Comparison of ENCODE assay signal across 8 cellular contexts in genomic region chr10:102410427-102411073, GRCh38. TPM values are rescaled to one million over a fixed set of nuclear protein-coding genes. Genes with fewer than 3 reads are reported as not detected.
DNase-seq lines count a peak whose midpoint lies in the region; ATAC-seq and TF ChIP-seq lines count a peak whose summit lies in the region.

No MANE protein-coding gene starts in this region.

- H3K9me3 Mint-ChIP-seq in CD4-positive, CD25-positive, alpha-beta regulatory T cell = peaks cover 0 to 5% (median 0%) of the 10 kb centered on the region in 7 donors
- no peaks in the 10 kb centered on the region for H3K9me3 Mint-ChIP-seq in progenitor cell of endocrine pancreas (ENCODE audit: low read depth)

- no peaks in the 10 kb centered on the region for H3K36me3 ChIP-seq in CD4-positive, CD25-positive, alpha-beta regulatory T cell (ENCODE audit: control insufficient read depth, insufficient read depth, low read length)

- peak in 2 of 3 donors; percentile 44 to 45 for DNase-seq in CD4-positive, CD25-positive, alpha-beta regulatory T cell
- DNase-seq in activated CD8-positive, alpha-beta memory T cell treated with anti-CD3 and anti-CD28 coated beads, Interleukin-2, amount 50 U/mL, for 48 hours = peak; percentile 79
- DNase-seq in fibroblast of the aortic adventitia (ENCODE audit: low read depth) (no peak), progenitor cell of endocrine pancreas (ENCODE audit: low spot score, unreplicated experiment) (peak; percentile 41), DMS 273 treated with DMSO at 0.1 percent for 48 hours (lab: John Stamatoyannopoulos, UW) (no peak), G401 (ENCODE audit: low spot score) (no peak)

- H3K27ac ChIP-seq in CD4-positive, CD25-positive, alpha-beta regulatory T cell (ENCODE audit: insufficient read depth, low read length, poor library complexity, severe bottlenecking) = no peak overlapping the region

- ATAC-seq in CD4-positive, CD25-positive, alpha-beta regulatory T cell (ENCODE audit: low read depth in 2 of 2) = no peak
- ATAC-seq in GM19452 (IDR thresholded peaks at IDR 0.05; ENCODE audit: unreplicated experiment) (no peak), GM21737 (IDR thresholded peaks at IDR 0.05; ENCODE audit: unreplicated experiment) (no peak)

- TF ChIP-seq CTCF in fibroblast of the aortic adventitia (IDR thresholded peaks at IDR 0.05; ENCODE audit: insufficient read depth, low read length) (no peak), progenitor cell of endocrine pancreas (IDR thresholded peaks at IDR 0.05; ENCODE audit: unreplicated experiment) (no peak)

- in situ Hi-C loops in G401 (cut with HindIII; ENCODE audit: low sequenced_read_pairs) = no loop called here

- peaks cover 16% of the 10 kb centered on the region for H3K27me3 ChIP-seq in CD4-positive, CD25-positive, alpha-beta regulatory T cell (ENCODE audit: control insufficient read depth, insufficient read depth, low read length)

- H3K27ac Mint-ChIP-seq in CD4-positive, CD25-positive, alpha-beta regulatory T cell = peak overlapping the region in 1 of 3 donors; percentile 33
- H3K27ac Mint-ChIP-seq in progenitor cell of endocrine pancreas = peak overlapping the region; percentile 53

- H3K9me3 ChIP-seq in CD4-positive, CD25-positive, alpha-beta regulatory T cell (ENCODE audit: control insufficient read depth in 2 of 2, low read length in 2 of 2) = no peaks in the 10 kb centered on the region

- H3K27me3 Mint-ChIP-seq in CD4-positive, CD25-positive, alpha-beta regulatory T cell = peaks cover 47% of the 10 kb centered on the region
- peaks cover 70% of the 10 kb centered on the region for H3K27me3 Mint-ChIP-seq in progenitor cell of endocrine pancreas

- peaks cover 6 to 35% (median 23%) of the 10 kb centered on the region in 4 donors for H3K4me1 Mint-ChIP-seq in CD4-positive, CD25-positive, alpha-beta regulatory T cell
- peaks cover 15% of the 10 kb centered on the region for H3K4me1 Mint-ChIP-seq in progenitor cell of endocrine pancreas (ENCODE audit: low read depth)

- no peak overlapping the region for H3K4me3 ChIP-seq in CD4-positive, CD25-positive, alpha-beta regulatory T cell (ENCODE audit: low read depth, low read length)
- peak overlapping the region; percentile 28 for H3K4me3 ChIP-seq in fibroblast of the aortic adventitia (ENCODE audit: low read depth, low read length)

- peak overlapping the region; percentile 72 to 95 (median 85) for H3K4me3 Mint-ChIP-seq in CD4-positive, CD25-positive, alpha-beta regulatory T cell
- H3K4me3 Mint-ChIP-seq in progenitor cell of endocrine pancreas (ENCODE audit: low read depth) = peak overlapping the region; percentile 68

- peaks cover 33% of the 10 kb centered on the region for H3K4me1 ChIP-seq in CD4-positive, CD25-positive, alpha-beta regulatory T cell (ENCODE audit: control insufficient read depth, insufficient read depth, low read length, poor library complexity, severe bottlenecking)

- H3K36me3 Mint-ChIP-seq in CD4-positive, CD25-positive, alpha-beta regulatory T cell = no peaks in the 10 kb centered on the region
- no peaks in the 10 kb centered on the region for H3K36me3 Mint-ChIP-seq in progenitor cell of endocrine pancreas (ENCODE audit: insufficient read depth)

RNA-seq across cellular contexts. Expression of gene PSD, which starts 8.0 kb away (rescaled TPM):
- total RNA-seq in CD4-positive, CD25-positive, alpha-beta regulatory T cell = 2.9 TPM
- polyA plus RNA-seq in CD4-positive, CD25-positive, alpha-beta regulatory T cell = 1 to 10 TPM; 1.4 to 2.6 (median 1.9) TPM
- total RNA-seq in fibroblast of the aortic adventitia (ENCODE audit: low replicate concordance) (0.18 and 1.3 TPM in 2 replicates), progenitor cell of endocrine pancreas (8.9 and 10.7 TPM in 2 replicates)
- 3.1 and 7.9 TPM in 2 replicates for total RNA-seq in G401 (2014; rRNA removed; shearing (Covaris generic))

RNA-seq across cellular contexts. Expression of gene FBXL15, which starts 10.1 kb away (rescaled TPM):
- total RNA-seq in CD4-positive, CD25-positive, alpha-beta regulatory T cell = 12.8 TPM
- 10 to 100 TPM; 25.2 to 40.1 (median 32.1) TPM for polyA plus RNA-seq in CD4-positive, CD25-positive, alpha-beta regulatory T cell
- total RNA-seq in fibroblast of the aortic adventitia (ENCODE audit: low replicate concordance) (5.2 and 39.6 TPM in 2 replicates), progenitor cell of endocrine pancreas (14.0 and 14.9 TPM in 2 replicates)
- total RNA-seq in G401 (2014; rRNA removed; shearing (Covaris generic)) = 29.9 and 32.1 TPM in 2 replicates

RNA-seq across cellular contexts. Expression of gene NFKB2, which starts 15.0 kb away (rescaled TPM):
- 385 TPM for total RNA-seq in CD4-positive, CD25-positive, alpha-beta regulatory T cell
- 1 to 10 TPM; 6.3 to 8.2 (median 6.7) TPM for polyA plus RNA-seq in CD4-positive, CD25-positive, alpha-beta regulatory T cell
- 9.0 and 16.2 TPM in 2 replicates for total RNA-seq in fibroblast of the aortic adventitia (ENCODE audit: low replicate concordance)
- total RNA-seq in progenitor cell of endocrine pancreas = 21.6 and 23.1 TPM in 2 replicates
- 23.3 and 23.9 TPM in 2 replicates for total RNA-seq in G401 (2014; rRNA removed; shearing (Covaris generic))

RNA-seq across cellular contexts. Expression of gene CUEDC2, which starts 21.8 kb away (rescaled TPM):
- 29.4 TPM for total RNA-seq in CD4-positive, CD25-positive, alpha-beta regulatory T cell
- polyA plus RNA-seq in CD4-positive, CD25-positive, alpha-beta regulatory T cell = 10 to 100 TPM; 50.8 to 60.6 (median 52.0) TPM
- total RNA-seq in fibroblast of the aortic adventitia (ENCODE audit: low replicate concordance) = 40.9 and 61.4 TPM in 2 replicates
- 69.9 and 70.5 TPM in 2 replicates for total RNA-seq in progenitor cell of endocrine pancreas
- 133 and 209 TPM in 2 replicates for total RNA-seq in G401 (2014; rRNA removed; shearing (Covaris generic))

RNA-seq across cellular contexts. Expression of gene C10orf95, which starts 40.8 kb away (rescaled TPM):
- 0.35 TPM for total RNA-seq in CD4-positive, CD25-positive, alpha-beta regulatory T cell
- 1 to 10 TPM in 1 of 4 donors, under 1 TPM in 3; 0.40 to 1.1 (median 0.55) TPM for polyA plus RNA-seq in CD4-positive, CD25-positive, alpha-beta regulatory T cell
- total RNA-seq in fibroblast of the aortic adventitia (ENCODE audit: low replicate concordance) = not detected in 2 replicates
- total RNA-seq in progenitor cell of endocrine pancreas = 0.73 and 0.77 TPM in 2 replicates
- 1.8 TPM in 1 of 2 replicates, not detected in the other for total RNA-seq in G401 (2014; rRNA removed; shearing (Covaris generic))

Comparison
In these comparisons a context has a peak if more than half of its experiments do, and no peak if none do; other contexts are left out.
1. DNase-seq: peak in CD4-positive, CD25-positive, alpha-beta regulatory T cell (2 of 3), activated CD8-positive, alpha-beta memory T cell treated with anti-CD3 and anti-CD28 coated beads, Interleukin-2, amount 50 U/mL, for 48 hours (single experiment) and progenitor cell of endocrine pancreas (single experiment); none in fibroblast of the aortic adventitia (single experiment), DMS 273 treated with DMSO at 0.1 percent for 48 hours (single experiment) and G401 (single experiment).
2. RNA of gene NFKB2, which starts 15.0 kb away (total RNA-seq): 385 TPM in CD4-positive, CD25-positive, alpha-beta regulatory T cell (single experiment); 23.3 to 23.9 TPM in G401, 21.6 to 23.1 TPM in progenitor cell of endocrine pancreas and 9.0 to 16.2 TPM in fibroblast of the aortic adventitia; every median in the first group is over 10 times any median in the second.